Comparison of ENCODE assay signal across 8 cellular contexts in the genomic region with DNA sequence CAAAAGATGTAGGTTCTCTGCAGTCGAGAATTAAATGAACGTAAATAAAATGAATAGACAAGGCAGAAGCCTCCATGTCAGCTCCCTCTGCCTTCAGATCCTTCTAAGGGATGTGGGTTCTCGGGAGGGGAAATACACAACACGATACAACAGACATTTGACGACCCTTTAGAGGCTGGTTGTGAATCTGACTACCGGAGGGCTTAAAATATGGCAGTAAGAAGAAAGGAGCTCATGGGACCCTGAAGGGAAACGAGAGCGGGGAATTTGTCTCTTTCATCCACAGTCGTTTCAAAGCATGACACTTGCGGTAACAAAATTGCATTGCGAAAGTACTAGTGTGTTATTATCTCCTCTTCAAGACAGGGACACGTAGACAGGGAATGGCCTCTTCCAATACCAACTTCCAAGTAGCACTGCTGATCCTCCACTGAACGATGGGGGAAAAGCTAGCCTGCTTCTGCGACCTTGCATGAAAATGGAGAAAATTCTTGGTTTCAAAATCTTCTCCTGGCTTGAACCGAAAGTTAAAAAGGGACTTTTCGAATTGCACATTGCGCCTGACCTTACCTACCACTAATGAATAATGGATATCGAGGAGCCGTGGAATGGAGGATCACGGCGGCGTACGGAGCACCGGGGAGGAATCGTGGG. TPM values are rescaled to one million over a fixed set of nuclear protein-coding genes. Genes with fewer than 3 reads are reported as not detected.
A peak's percentile ranks its signal among the peaks of the same experiment; 100 is the strongest.
DNase-seq lines count a peak whose midpoint lies in the region; ATAC-seq, FAIRE-seq and TF ChIP-seq lines count a peak whose summit lies in the region.

No MANE protein-coding gene starts in this region.

- RAD21 ChIA-PET in GM12878 (lab: Charles Lee; ENCODE audit: unreplicated experiment) = interaction anchor here (1.1 to 2.3 kb wide), 8 partner anchors 54 to 185 kb away, joined by 5 to 24 read pairs (median 10); no protein-coding TSS in a partner anchor

- H3K4me1 ChIP-seq in GM12878 (ENCODE audit: control insufficient read depth, insufficient read depth, low read length) (peaks cover 15% of the 10 kb centered on the region), thoracic aorta (ENCODE audit: control insufficient read depth in 1 of 2, low read depth in 2 of 2) (peaks cover 14 to 27% of the 10 kb centered on the region in 2 donors)

- FAIRE-seq in GM12878 (lab: Jason Lieb, UNC) = peak; percentile 72

- intact Hi-C loops in GM12878 (cut with micrococcal nuclease; ENCODE audit: unreplicated experiment) = loop anchor here (5.0 to 10.0 kb wide), 2 partner anchors 75 to 633 kb away; no protein-coding TSS in a partner anchor

- H2AFZ ChIP-seq in GM12878 (ENCODE audit: control insufficient read depth, low read depth, low read length) = peak overlapping the region; percentile 29

- BruUV-seq in GM12878 (replicated peaks; lab: Mats Ljungman, UMichigan) = TSS peak; percentile 62

- no peak for TF ChIP-seq POLR2A in GM12878 (IDR thresholded peaks at IDR 0.05; ENCODE audit: low read depth, low read length)

- TF ChIP-seq RAD21 in GM12878 (IDR thresholded peaks at IDR 0.05; ENCODE audit: insufficient read depth, low read depth, low read length) = no peak

- in situ Hi-C loops in GM12878 (cut with MboI) = no loop called here

- no peaks in the 10 kb centered on the region for H3K36me3 ChIP-seq in GM12878 (ENCODE audit: control insufficient read depth in 2 of 2, insufficient read depth in 2 of 2, low read length in 1 of 2)
- no peaks in the 10 kb centered on the region for H3K36me3 ChIP-seq in thoracic aorta

- no peak for TF ChIP-seq EP300 in GM12878 (IDR thresholded peaks at IDR 0.05; ENCODE audit: borderline replicate concordance in 1 of 2, control insufficient read depth in 1 of 2, low read depth in 2 of 2, low read length in 2 of 2)

- H3K4me3 ChIP-seq in LNCaP clone FGC (ENCODE audit: low read depth, low read length) (peak overlapping the region; percentile 62), GM12878 (peak overlapping the region; percentile 66), thoracic aorta (peak overlapping the region; percentile 92)

- no peaks in the 10 kb centered on the region for H4K20me1 ChIP-seq in GM12878 (ENCODE audit: control insufficient read depth, insufficient read depth)

- TF ChIP-seq CTCF in LNCaP clone FGC (IDR thresholded peaks at IDR 0.05; ENCODE audit: control insufficient read depth, extremely low read depth, insufficient read depth) (no peak), GM12878 (IDR thresholded peaks at IDR 0.05 in 2 of 3, conservative IDR thresholded peaks at IDR 0.05 in 1 of 3; ENCODE audit: control insufficient read depth in 2 of 3, extremely low read depth in 1 of 3, insufficient read depth in 1 of 3, low read depth in 3 of 3, low read length in 3 of 3) (no peak), thoracic aorta (IDR thresholded peaks at IDR 0.05) (no peak)

- DNase-seq in NCI-H748 (lab: John Stamatoyannopoulos, UW; ENCODE audit: unreplicated experiment) = peak; percentile 16
- no peak for DNase-seq in NCI-H748 treated with DMSO at 0.1 percent for 48 hours (lab: John Stamatoyannopoulos, UW)
- DNase-seq in LNCaP clone FGC (ENCODE audit: low read depth) = no peak
- DNase-seq in GM12878 (ENCODE audit: low read depth, low spot score) = peak; percentile 12
- DNase-seq in left lobe of liver (ENCODE audit: low spot score) = no peak
- no peak for DNase-seq in thoracic aorta (ENCODE audit: low spot score)
- no peak for DNase-seq in middle frontal gyrus (ENCODE audit: extremely low spot score, low spot score)

- 3% methylated on average over 25 of the region's 25 CpGs for WGBS in GM12878 (ENCODE audit: insufficient coverage, insufficient replicate concordance, low lambda C conversion rate, missing lambda C conversion rate)

- SMC1A ChIA-PET in GM12878 (lab: Charles Lee; ENCODE audit: uncharacterized antibody, unreplicated experiment) = interaction anchor here (0.6 to 1.8 kb wide), 7 partner anchors 30 to 312 kb away, joined by 3 to 7 read pairs (median 4); no protein-coding TSS in a partner anchor

- peak overlapping the region; percentile 23; the same call in 1 of the 2 replicates for H3K9ac ChIP-seq in GM12878 (ENCODE audit: control insufficient read depth, insufficient read depth, low read length)

- peaks cover 8% of the 10 kb centered on the region for H3K79me2 ChIP-seq in GM12878 (ENCODE audit: control insufficient read depth, insufficient read depth, low read length)

- no peak overlapping the region for H3K27ac ChIP-seq in GM12878 (ENCODE audit: control insufficient read depth, insufficient read depth)
- peak overlapping the region; percentile 63 to 65 for H3K27ac ChIP-seq in thoracic aorta

- H3K27me3 ChIP-seq in GM12878 (replicated peaks in 1 of 2; ENCODE audit: control insufficient read depth in 2 of 2, insufficient read depth in 2 of 2, low read length in 1 of 2) (peaks cover 0 to 5% of the 10 kb centered on the region in 2 experiments; a peak in 2 of 4 replicates), thoracic aorta (replicated peaks; ENCODE audit: insufficient read depth) (no peaks in the 10 kb centered on the region)

- H3K9me3 ChIP-seq in GM12878 (replicated peaks; ENCODE audit: control insufficient read depth, insufficient read depth, low read length) (peaks cover 3% of the 10 kb centered on the region; the same call in 2 of the 3 replicates), thoracic aorta (no peaks in the 10 kb centered on the region)

- POLR2A ChIA-PET in GM12878 (lab: Charles Lee) = interaction anchor here (0.8 to 2.1 kb wide), 10 partner anchors 11 to 634 kb away, joined by 3 to 18 read pairs (median 6); no protein-coding TSS in a partner anchor

- no peak for ATAC-seq in GM12878
- ATAC-seq in left lobe of liver = peak; percentile 2
- ATAC-seq in thoracic aorta (ENCODE audit: insufficient number of reproducible peaks, low FRiP score, low read depth) = no peak
- ATAC-seq in GM21529 (IDR thresholded peaks at IDR 0.05; ENCODE audit: unreplicated experiment) = no peak

- CTCF ChIA-PET in GM12878 (lab: Yijun Ruan, JAX) = interaction anchor here (1.2 to 1.7 kb wide), 2 partner anchors 56 to 63 kb away, joined by 7 to 9 read pairs; no protein-coding TSS in a partner anchor

- peak overlapping the region; percentile 92 for H3K4me2 ChIP-seq in GM12878 (ENCODE audit: control insufficient read depth, insufficient read depth)

TF ChIP-seq in GM12878, 131 proteins besides CTCF, POLR2A, EP300 and RAD21 (continues in another document):
- peak; percentile 46; the same call in 1 of the 2 replicates for TF ChIP-seq MTA2 (IDR thresholded peaks at IDR 0.05; ENCODE audit: low read depth)
- TF ChIP-seq, protein P1, sequence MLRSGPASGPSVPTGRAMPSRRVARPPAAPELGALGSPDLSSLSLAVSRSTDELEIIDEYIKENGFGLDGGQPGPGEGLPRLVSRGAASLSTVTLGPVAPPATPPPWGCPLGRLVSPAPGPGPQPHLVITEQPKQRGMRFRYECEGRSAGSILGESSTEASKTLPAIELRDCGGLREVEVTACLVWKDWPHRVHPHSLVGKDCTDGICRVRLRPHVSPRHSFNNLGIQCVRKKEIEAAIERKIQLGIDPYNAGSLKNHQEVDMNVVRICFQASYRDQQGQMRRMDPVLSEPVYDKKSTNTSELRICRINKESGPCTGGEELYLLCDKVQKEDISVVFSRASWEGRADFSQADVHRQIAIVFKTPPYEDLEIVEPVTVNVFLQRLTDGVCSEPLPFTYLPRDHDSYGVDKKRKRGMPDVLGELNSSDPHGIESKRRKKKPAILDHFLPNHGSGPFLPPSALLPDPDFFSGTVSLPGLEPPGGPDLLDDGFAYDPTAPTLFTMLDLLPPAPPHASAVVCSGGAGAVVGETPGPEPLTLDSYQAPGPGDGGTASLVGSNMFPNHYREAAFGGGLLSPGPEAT (IDR thresholded peaks at IDR 0.05; ENCODE audit: low read depth) = peak; percentile 90
- TF ChIP-seq MXI1 (IDR thresholded peaks at IDR 0.05; ENCODE audit: low read depth, low read length) = peak; percentile 35; the same call in 1 of the 2 replicates
- no peak for TF ChIP-seq SUZ12 (IDR thresholded peaks at IDR 0.05; ENCODE audit: unreplicated experiment)
- peak; percentile 66 to 68 for TF ChIP-seq IKZF2 (IDR thresholded peaks at IDR 0.05)
- TF ChIP-seq EED (IDR thresholded peaks at IDR 0.05; ENCODE audit: low read depth) = 0 out of 2 replicates have a peak, but pooled peaks have one; percentile 33
- TF ChIP-seq NFXL1 (IDR thresholded peaks at IDR 0.05; ENCODE audit: borderline replicate concordance) = no peak
- TF ChIP-seq, protein P2, sequence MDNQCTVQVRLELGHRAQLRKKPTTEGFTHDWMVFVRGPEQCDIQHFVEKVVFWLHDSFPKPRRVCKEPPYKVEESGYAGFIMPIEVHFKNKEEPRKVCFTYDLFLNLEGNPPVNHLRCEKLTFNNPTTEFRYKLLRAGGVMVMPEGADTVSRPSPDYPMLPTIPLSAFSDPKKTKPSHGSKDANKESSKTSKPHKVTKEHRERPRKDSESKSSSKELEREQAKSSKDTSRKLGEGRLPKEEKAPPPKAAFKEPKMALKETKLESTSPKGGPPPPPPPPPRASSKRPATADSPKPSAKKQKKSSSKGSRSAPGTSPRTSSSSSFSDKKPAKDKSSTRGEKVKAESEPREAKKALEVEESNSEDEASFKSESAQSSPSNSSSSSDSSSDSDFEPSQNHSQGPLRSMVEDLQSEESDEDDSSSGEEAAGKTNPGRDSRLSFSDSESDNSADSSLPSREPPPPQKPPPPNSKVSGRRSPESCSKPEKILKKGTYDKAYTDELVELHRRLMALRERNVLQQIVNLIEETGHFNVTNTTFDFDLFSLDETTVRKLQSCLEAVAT (IDR thresholded peaks at IDR 0.05) = 0 out of 2 replicates have a peak, but pooled peaks have one; percentile 57

RNA-seq across cellular contexts. Expression of a gene that starts 1.2 kb away (rescaled TPM):
- total RNA-seq in GM12878 (2013; cell fraction: nucleolus; rRNA removed) = 21.2 and 22.9 TPM in 2 replicates
- total RNA-seq in GM12878 (2014; rRNA removed) = 1.5 and 3.2 TPM in 2 replicates
- total RNA-seq in GM12878 (2014; rRNA removed; fragmentation: Illumina TruSeq; extraction: Trizol) = 1.0 and 1.8 TPM in 2 replicates
- 5.4 and 6.1 TPM in 2 replicates for total RNA-seq in GM12878 (2021)
- polyA plus RNA-seq in GM12878 (2011; ENCODE audit: low read depth) = 0.49 TPM
- 0.90 and 0.98 TPM in 2 replicates for polyA plus RNA-seq in GM12878 (2011; rRNA removed)
- 0.85 and 1.0 TPM in 2 replicates for polyA plus RNA-seq in GM12878 (2011; cell fraction: cytosol; rRNA removed)
- polyA plus RNA-seq in GM12878 (2011; cell fraction: nucleus; rRNA removed) = 4.1 and 5.7 TPM in 2 replicates
- polyA plus RNA-seq in GM12878 (2012) = 0.97 and 1.1 TPM in 2 replicates
- polyA plus RNA-seq in GM12878 (2014; fragmentation: Illumina TruSeq; extraction: Trizol) = 2.0 and 2.5 TPM in 2 replicates
- under 1 TPM; 0.40 to 0.43 TPM for polyA plus RNA-seq in GM12878 (2014; fragmentation: Nextera tagmentation; extraction: Ambion mirVana)
- polyA plus RNA-seq in GM12878 (2014; rRNA removed) = 1.4 and 2.4 TPM in 2 replicates
- polyA plus RNA-seq in GM12878 (2016; fragmentation: Nextera tagmentation; extraction: Ambion mirVana) = under 1 TPM; 0.67 to 0.88 TPM
- 7.9 and 9.0 TPM in 2 replicates for polyA minus RNA-seq in GM12878 (2011; rRNA and poly(A)+ RNA removed)
- 1.9 and 7.1 TPM in 2 replicates for polyA minus RNA-seq in GM12878 (2011; cell fraction: cytosol; rRNA and poly(A)+ RNA removed)
- polyA minus RNA-seq in GM12878 (2011; cell fraction: nucleus; rRNA and poly(A)+ RNA removed) = 4.4 and 5.6 TPM in 2 replicates
- total RNA-seq in left lobe of liver = 11.0 TPM
- total RNA-seq in thoracic aorta = 10 to 100 TPM; 27.8 to 41.1 TPM

Comparison
In these comparisons a context has a peak if more than half of its experiments do, and no peak if none do; other contexts are left out.
1. DNase-seq: peak in NCI-H748 (single experiment) and GM12878 (single experiment); none in NCI-H748 treated with DMSO at 0.1 percent for 48 hours (single experiment), LNCaP clone FGC (single experiment), left lobe of liver (single experiment), thoracic aorta (single experiment) and middle frontal gyrus (single experiment).
2. Peak in every context shown above with its lines, with median percentiles within 50 percentile points of each other: H3K4me3 ChIP-seq.